Comparison of ENCODE assay signal across 7 cellular contexts in genomic region chr14:60247994-60248696, GRCh38. TPM values are rescaled to one million over a fixed set of nuclear protein-coding genes. Genes with fewer than 3 reads are reported as not detected.
DNase-seq lines count a peak whose midpoint lies in the region; ATAC-seq, FAIRE-seq and TF ChIP-seq lines count a peak whose summit lies in the region.

No MANE protein-coding gene starts in this region.

- TF ChIP-seq CTCF in WI38 (IDR thresholded peaks at IDR 0.05; ENCODE audit: low read depth, low read length), result no peak
- no peak for TF ChIP-seq CTCF in bronchial epithelial cell (IDR thresholded peaks at IDR 0.05; ENCODE audit: insufficient read depth, low read length, severe bottlenecking)

- peak; percentile 99 for DNase-seq in NCI-H2171 treated with DMSO at 0.1 percent for 48 hours (lab: John Stamatoyannopoulos, UW)
- DNase-seq in bronchial epithelial cell (ENCODE audit: low read depth), result peak; percentile 88
- DNase-seq in iPS-NIHi7 (ENCODE audit: extremely low spot score), result peak; percentile 89
- peak; percentile 94 for DNase-seq in small intestine

- 0 to 2% (median 1%) methylated on average over 27 of the region's 27 CpGs for WGBS in small intestine, 3 donors

- H3K27me3 ChIP-seq in bronchial epithelial cell (ENCODE audit: control insufficient read depth, insufficient read depth, low read length) (no peaks in the 10 kb centered on the region), small intestine (ENCODE audit: control insufficient read depth in 2 of 2, insufficient read depth in 2 of 2, low read length in 2 of 2) (no peaks in the 10 kb centered on the region)

- peak overlapping the region; percentile 98 to 99 for H3K27ac ChIP-seq in small intestine (ENCODE audit: low read depth in 1 of 2, low read length in 1 of 2)

- ATAC-seq in GM18519 (IDR thresholded peaks at IDR 0.05; ENCODE audit: low FRiP score, unreplicated experiment) (peak; percentile 53), HG03066 (IDR thresholded peaks at IDR 0.05; ENCODE audit: low read depth, unreplicated experiment) (peak; percentile 65)

- peak; percentile 82 for FAIRE-seq in bronchial epithelial cell (lab: Jason Lieb, UNC)
- FAIRE-seq in small intestine (lab: Jason Lieb, UNC), result no peak

- no peaks in the 10 kb centered on the region for H3K36me3 ChIP-seq in bronchial epithelial cell (ENCODE audit: control insufficient read depth, insufficient read depth, low read length)
- H3K36me3 ChIP-seq in small intestine (ENCODE audit: control insufficient read depth in 2 of 2, insufficient read depth in 2 of 2, low read length in 2 of 2), result no peaks in the 10 kb centered on the region

- H3K4me1 ChIP-seq in small intestine (ENCODE audit: control insufficient read depth in 2 of 2, insufficient read depth in 1 of 2, low read depth in 1 of 2, low read length in 1 of 2), result peaks cover 0 to 3% of the 10 kb centered on the region in 2 donors

- H3K9me3 ChIP-seq in small intestine (ENCODE audit: control insufficient read depth, low read depth), result no peaks in the 10 kb centered on the region

- H3K4me3 ChIP-seq in WI38 (ENCODE audit: low read depth, low read length) (peak overlapping the region; percentile 66), bronchial epithelial cell (ENCODE audit: low read depth, low read length) (peak overlapping the region; percentile 61), small intestine (ENCODE audit: low read depth in 1 of 2, low read length in 2 of 2) (peak overlapping the region; percentile 72 to 99)

RNA-seq across cellular contexts. Expression of gene PPM1A, which starts 0.9 kb away (rescaled TPM):
- total RNA-seq in bronchial epithelial cell, result 30.6 and 35.5 TPM in 2 replicates
- 100 to 1,000 TPM in 1 of 3 donors, 10 to 100 TPM in 2; 27.6 to 101 (median 80.2) TPM for polyA plus RNA-seq in small intestine

Comparison
In these comparisons a context has a peak if more than half of its experiments do, and no peak if none do; other contexts are left out.
1. Peak in every context shown above with its lines: DNase-seq, ATAC-seq, H3K4me3 ChIP-seq and H3K27ac ChIP-seq.